In the genomic region with DNA sequence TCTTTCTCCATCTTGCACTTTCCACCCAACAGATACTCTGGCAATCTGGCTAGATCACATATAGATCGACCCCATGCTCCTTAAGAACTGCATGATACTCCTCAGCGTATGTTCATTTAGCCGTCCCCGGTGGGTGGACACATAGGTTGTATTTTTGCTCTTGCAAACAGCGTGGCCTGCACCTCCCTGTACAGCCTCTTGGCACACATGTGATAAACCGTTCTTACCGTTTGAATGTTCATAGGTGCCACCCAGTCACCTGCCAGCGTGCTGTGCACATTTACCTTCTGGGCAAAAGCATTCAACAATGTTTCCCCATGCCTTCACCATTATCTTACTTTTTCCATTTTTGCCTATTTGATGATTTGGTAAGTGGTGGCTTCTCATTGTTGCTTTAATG, we compare ENCODE assay signal across 22 cellular contexts. TPM values are rescaled to one million over a fixed set of nuclear protein-coding genes. Genes with fewer than 3 reads are reported as not detected.
DNase-seq lines count a peak whose midpoint lies in the region; ATAC-seq and TF ChIP-seq lines count a peak whose summit lies in the region.
"Had no signal": no experiment of that assay in that cellular context is flagged by ENCODE, and none has a peak within 500 bp of the region (broad histone marks: within the 10 kb centered on the region; RNA-seq: fewer than 3 reads in every experiment).

No MANE protein-coding gene starts in this region.

- H3K27ac Mint-ChIP-seq in T-helper 1 cell treated with Interleukin-12 subunit alpha and Interleukin-12 subunit beta and Interleukin-4 antibody, amounts not matched to agents 30 μg/mL and 1 μg/mL, for 36 hours: peak overlapping the region; percentile 3
- H3K27ac Mint-ChIP-seq in activated naive CD4-positive, alpha-beta T cell treated with anti-CD3 and anti-CD28 coated beads, Interleukin-2, amount 50 U/mL, for 24 hours: peak overlapping the region; percentile 6
- H3K27ac Mint-ChIP-seq: GM23338 had no signal

- no peak for TF ChIP-seq CTCF in colonic mucosa (IDR thresholded peaks at IDR 0.05)
- TF ChIP-seq CTCF in transverse colon (IDR thresholded peaks at IDR 0.05): peak in 4 of 5 experiments; percentile 9 to 47 (median 24)

- in situ Hi-C loops in transverse colon (cut with MboI; ENCODE audit: low pct_ligation_motif_present in 1 of 4, low pct_unique_long_range_greater_than_20kb in 1 of 4, low sequenced_read_pairs in 3 of 4): loop anchor here in 2 of 4 donors (25.0 kb wide), 1 partner anchor 99 kb away; no protein-coding TSS in a partner anchor

- H3K4me1 ChIP-seq in colonic mucosa (peaks cover 11% of the 10 kb centered on the region), transverse colon (peaks cover 18 to 42% (median 27%) of the 10 kb centered on the region in 4 donors)

- no peaks in the 10 kb centered on the region for H3K36me3 Mint-ChIP-seq in T-helper 1 cell treated with Interleukin-12 subunit alpha and Interleukin-12 subunit beta and Interleukin-4 antibody, amounts not matched to agents 30 μg/mL and 1 μg/mL, for 36 hours (ENCODE audit: low read depth)
- H3K36me3 Mint-ChIP-seq in activated naive CD4-positive, alpha-beta T cell treated with anti-CD3 and anti-CD28 coated beads, Interleukin-2, amount 50 U/mL, for 24 hours: no peaks in the 10 kb centered on the region
- H3K36me3 Mint-ChIP-seq: IgD-negative memory B cell had no signal

- H3K4me1 Mint-ChIP-seq in T-helper 1 cell treated with Interleukin-12 subunit alpha and Interleukin-12 subunit beta and Interleukin-4 antibody, amounts not matched to agents 30 μg/mL and 1 μg/mL, for 36 hours (ENCODE audit: low read depth): peaks cover 40% of the 10 kb centered on the region
- peaks cover 41% of the 10 kb centered on the region for H3K4me1 Mint-ChIP-seq in activated naive CD4-positive, alpha-beta T cell treated with anti-CD3 and anti-CD28 coated beads, Interleukin-2, amount 50 U/mL, for 24 hours

- TF ChIP-seq EP300 in transverse colon (IDR thresholded peaks at IDR 0.05; ENCODE audit: low read depth): no peak

- H3K27ac ChIP-seq in colonic mucosa (no peak overlapping the region), transverse colon (peak overlapping the region in 3 of 4 donors; percentile 23 to 35 (median 25))
- H3K27ac ChIP-seq: PC-9 had no signal

- no peaks in the 10 kb centered on the region for H3K9me3 ChIP-seq in colonic mucosa
- no peaks in the 10 kb centered on the region for H3K9me3 ChIP-seq in transverse colon
- H3K9me3 ChIP-seq: BLaER1 treated with 17β-estradiol and CSF1 and Interleukin-3, amounts not matched to agents 10 nM and 100 nM had no signal

- H3K4me3 ChIP-seq in colonic mucosa (no peak overlapping the region), transverse colon (no peak overlapping the region)
- H3K4me3 ChIP-seq: BLaER1 treated with 17β-estradiol and CSF1 and Interleukin-3, amounts not matched to agents 10 nM and 100 nM; GM23338; PC-9 had no signal

- intact Hi-C loops in colonic mucosa (cut with DNase I): no loop called here
- intact Hi-C loops in transverse colon (cut with DNase I; ENCODE audit: low total_unique reads): no loop called here

- no peaks in the 10 kb centered on the region for H3K27me3 ChIP-seq in colonic mucosa
- H3K27me3 ChIP-seq in transverse colon: no peaks in the 10 kb centered on the region
- H3K27me3 ChIP-seq: BLaER1 treated with 17β-estradiol and CSF1 and Interleukin-3, amounts not matched to agents 10 nM and 100 nM had no signal

- H3K9ac ChIP-seq in colonic mucosa (ENCODE audit: low read depth in 2 of 2, low read length in 2 of 2): peak overlapping the region in 1 of 2 donors; percentile 14

- 47 to 60% methylated on average over 6 to 8 of the region's 8 CpGs for WGBS in transverse colon (ENCODE audit: low coverage in 1 of 2), 2 donors

- no peak for TF ChIP-seq POLR2A in transverse colon (IDR thresholded peaks at IDR 0.05)

- peaks cover 4% of the 10 kb centered on the region for H3K27me3 Mint-ChIP-seq in T-helper 1 cell treated with Interleukin-12 subunit alpha and Interleukin-12 subunit beta and Interleukin-4 antibody, amounts not matched to agents 30 μg/mL and 1 μg/mL, for 36 hours (ENCODE audit: low read depth)
- no peaks in the 10 kb centered on the region for H3K27me3 Mint-ChIP-seq in activated naive CD4-positive, alpha-beta T cell treated with anti-CD3 and anti-CD28 coated beads, Interleukin-2, amount 50 U/mL, for 24 hours
- H3K27me3 Mint-ChIP-seq: IgD-negative memory B cell had no signal

- no peak for ATAC-seq in GM21723 (IDR thresholded peaks at IDR 0.05; ENCODE audit: unreplicated experiment)
- ATAC-seq: GM23338 had no signal

- H3K36me3 ChIP-seq in colonic mucosa (no peaks in the 10 kb centered on the region), transverse colon (no peaks in the 10 kb centered on the region)
- H3K36me3 ChIP-seq: BLaER1 treated with 17β-estradiol and CSF1 and Interleukin-3, amounts not matched to agents 10 nM and 100 nM had no signal

- no peak overlapping the region for H3K4me3 Mint-ChIP-seq in T-helper 1 cell treated with Interleukin-12 subunit alpha and Interleukin-12 subunit beta and Interleukin-4 antibody, amounts not matched to agents 30 μg/mL and 1 μg/mL, for 36 hours
- no peak overlapping the region for H3K4me3 Mint-ChIP-seq in activated naive CD4-positive, alpha-beta T cell treated with anti-CD3 and anti-CD28 coated beads, Interleukin-2, amount 50 U/mL, for 24 hours
- H3K4me3 Mint-ChIP-seq: GM23338 had no signal

- DNase-seq in T-helper 1 cell (no peak), colonic mucosa (peak; percentile 56), transverse colon (peak; percentile 53), hippocampal formation (lab: John Stamatoyannopoulos, UW) (no peak)
- no peak for DNase-seq in activated naive CD4-positive, alpha-beta T cell (lab: John Stamatoyannopoulos, UW)
- DNase-seq: 8988T; Calu3; DMS79; MV-4-11; NCI-H1436; NCI-H2029 treated with DMSO at 0.1 percent for 48 hours; NCI-H524 treated with DMSO at 0.1 percent for 48 hours; NK-92 treated with Interleukin-12 subunit alpha and Interleukin-12 subunit beta, amount 100 ng/mL, for 24 hours; PC-9 had no signal

- H3K9me3 Mint-ChIP-seq in T-helper 1 cell treated with Interleukin-12 subunit alpha and Interleukin-12 subunit beta and Interleukin-4 antibody, amounts not matched to agents 30 μg/mL and 1 μg/mL, for 36 hours: no peaks in the 10 kb centered on the region
- H3K9me3 Mint-ChIP-seq in activated naive CD4-positive, alpha-beta T cell treated with anti-CD3 and anti-CD28 coated beads, Interleukin-2, amount 50 U/mL, for 24 hours: no peaks in the 10 kb centered on the region
- H3K9me3 Mint-ChIP-seq: GM23338, IgD-negative memory B cell had no signal

RNA-seq across cellular contexts. Expression of gene TNP2, which starts 6.2 kb away (rescaled TPM):
- not detected for total RNA-seq in colonic mucosa
- not detected for total RNA-seq in transverse colon
- total RNA-seq: Calu3, G401, GM23338, HT1080, PC-9 had no signal

RNA-seq across cellular contexts. Expression of gene SOCS1, which starts 6.9 kb away (rescaled TPM):
- total RNA-seq in colonic mucosa: 1 to 10 TPM; 3.2 to 3.7 TPM
- total RNA-seq in transverse colon: 10 to 100 TPM in 2 of 4 donors, 1 to 10 TPM in 2; 2.2 to 17.6 (median 10.8) TPM

RNA-seq across cellular contexts. Expression of gene PRM3, which starts 10.5 kb away (rescaled TPM):
- not detected for total RNA-seq in colonic mucosa
- not detected for total RNA-seq in transverse colon
- total RNA-seq: Calu3, G401, GM23338, HT1080, PC-9 had no signal

RNA-seq across cellular contexts. Expression of gene PRM2, which starts 13.4 kb away (rescaled TPM):
- not detected for total RNA-seq in colonic mucosa
- total RNA-seq in transverse colon: not detected
- total RNA-seq: Calu3, G401, GM23338, HT1080, PC-9 had no signal

RNA-seq across cellular contexts. Expression of gene PRM1, which starts 18.2 kb away (rescaled TPM):
- total RNA-seq in colonic mucosa (not detected), transverse colon (not detected)
- total RNA-seq: Calu3, G401, GM23338, HT1080, PC-9 had no signal

Comparison
In these comparisons a context has a peak if more than half of its experiments do, and no peak if none do; other contexts are left out.
1. DNase-seq: peak in colonic mucosa (single experiment) and transverse colon (single experiment); none in T-helper 1 cell (0 of 5), activated naive CD4-positive, alpha-beta T cell (0 of 4) and hippocampal formation (0 of 2).